7 cellular contexts compared by ENCODE assay signal in the genomic region with DNA sequence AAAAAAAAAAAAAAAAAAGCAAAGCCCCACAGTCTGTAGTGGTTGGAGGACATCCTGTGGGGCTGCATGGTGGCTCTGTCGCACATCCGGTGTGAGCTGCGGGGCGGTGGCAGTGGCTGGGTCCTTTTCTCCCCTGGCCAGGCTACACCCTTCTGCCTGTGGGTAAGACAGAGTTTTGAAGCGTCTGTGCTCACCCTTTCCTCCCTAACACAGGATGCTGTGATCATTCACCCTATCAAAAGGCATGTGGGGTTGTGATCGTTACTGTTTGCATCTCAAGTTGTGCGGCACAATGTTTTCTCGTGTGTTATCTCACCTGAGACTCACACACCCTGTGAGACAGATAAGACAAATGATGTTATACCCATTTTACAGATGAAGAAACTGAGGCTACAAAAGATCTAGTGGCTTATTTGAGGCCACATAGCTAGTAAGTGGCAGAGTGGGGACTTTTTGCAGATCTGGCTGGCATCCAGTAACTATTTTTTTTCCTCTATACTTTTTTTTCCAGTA.
DNase-seq lines count a peak whose midpoint lies in the region; ATAC-seq lines count a peak whose summit lies in the region.

No MANE protein-coding gene starts in this region.

- no peak overlapping the region for H3K27ac ChIP-seq in caudate nucleus (ENCODE audit: low read depth, low read length)

- peak; percentile 66 to 69 for DNase-seq in activated T-helper 1 cell treated with anti-CD3 and anti-CD28 coated beads, Interleukin-2, amount 50 U/mL, for 16 hours (ENCODE audit: low read depth in 1 of 2, low spot score in 1 of 2)
- DNase-seq in stimulated activated CD8-positive, alpha-beta memory T cell treated with anti-CD3 and anti-CD28 coated beads, Interleukin-12 subunit alpha, Interleukin-12 subunit beta, amount 100 ng/mL, for 4 hours (ENCODE audit: low read depth), result peak; percentile 67
- no peak for DNase-seq in DMS 273 (lab: John Stamatoyannopoulos, UW; ENCODE audit: unreplicated experiment)
- DNase-seq in caudate nucleus (lab: John Stamatoyannopoulos, UW), result no peak
- no peak for DNase-seq in superior temporal gyrus (ENCODE audit: extremely low spot score)

- peak; percentile 55 for ATAC-seq in GM21360 (IDR thresholded peaks at IDR 0.05; ENCODE audit: unreplicated experiment)
- ATAC-seq in HG03469 (IDR thresholded peaks at IDR 0.05; ENCODE audit: unreplicated experiment), result peak; percentile 50

Comparison
In these comparisons a context has a peak if more than half of its experiments do, and no peak if none do; other contexts are left out.
1. DNase-seq: peak in activated T-helper 1 cell treated with anti-CD3 and anti-CD28 coated beads, Interleukin-2, amount 50 U/mL, for 16 hours (2 of 2) and stimulated activated CD8-positive, alpha-beta memory T cell treated with anti-CD3 and anti-CD28 coated beads, Interleukin-12 subunit alpha, Interleukin-12 subunit beta, amount 100 ng/mL, for 4 hours (single experiment); none in DMS 273 (single experiment), caudate nucleus (0 of 61) and superior temporal gyrus (single experiment).